ENCODE assay signal across 1 cellular context in genomic region chr1:1796466-1796865, GRCh38.
A peak's percentile ranks its signal among the peaks of the same experiment; 100 is the strongest.
TF ChIP-seq lines count a peak whose summit lies in the region.

No MANE protein-coding gene starts in this region.

TF ChIP-seq in K562, 482 proteins besides CTCF, POLR2A, EP300 and RAD21 (continued from another document):
- TF ChIP-seq CTCFL (IDR thresholded peaks at IDR 0.05; ENCODE audit: borderline replicate concordance, insufficient read depth, low read depth, low read length, poor library complexity, severe bottlenecking): no peak
- no peak for TF ChIP-seq TEAD1 (CRISPR knock-in tag; IDR thresholded peaks at IDR 0.05)
- TF ChIP-seq STAT6 (CRISPR knock-in tag; IDR thresholded peaks at IDR 0.05): no peak
- no peak for TF ChIP-seq SREBF2 (CRISPR knock-in tag; IDR thresholded peaks at IDR 0.05)
- no peak for TF ChIP-seq ZNF140 (CRISPR knock-in tag; IDR thresholded peaks at IDR 0.05)
- no peak for TF ChIP-seq MLX (CRISPR knock-in tag; conservative IDR thresholded peaks at IDR 0.05)
- 0 out of 4 replicates have a peak, but pooled peaks of 1 of the 2 experiments have one; percentile 18 for TF ChIP-seq MAZ (CRISPR knock-in tag; conservative IDR thresholded peaks at IDR 0.05 in 1 of 2, IDR thresholded peaks at IDR 0.05 in 1 of 2)
- no peak for TF ChIP-seq POLR2B (IDR thresholded peaks at IDR 0.05; ENCODE audit: low read depth, partially characterized antibody)
- no peak for TF ChIP-seq HMGN3 (IDR thresholded peaks at IDR 0.05; ENCODE audit: borderline replicate concordance, extremely low read depth, insufficient read length, low read depth, low read length)
- TF ChIP-seq KLF13 (tag; IDR thresholded peaks at IDR 0.05; ENCODE audit: borderline replicate concordance, low read depth): 0 out of 2 replicates have a peak, but pooled peaks have one; percentile 26
- TF ChIP-seq ATF2 (CRISPR knock-in tag; IDR thresholded peaks at IDR 0.05): no peak
- peak; percentile 19; the same call in 1 of the 2 replicates for TF ChIP-seq VEZF1 (CRISPR knock-in tag; IDR thresholded peaks at IDR 0.05)
- TF ChIP-seq ZNF347 (CRISPR knock-in tag; IDR thresholded peaks at IDR 0.05; ENCODE audit: low read depth): no peak
- TF ChIP-seq STAG1 (CRISPR knock-in tag; IDR thresholded peaks at IDR 0.05; ENCODE audit: borderline replicate concordance): no peak
- no peak for TF ChIP-seq SRSF1 (IDR thresholded peaks at IDR 0.05; ENCODE audit: low read depth, low read length)
- no peak for TF ChIP-seq E2F3 (CRISPR knock-in tag; IDR thresholded peaks at IDR 0.05)
- no peak for TF ChIP-seq ZNF354B (CRISPR knock-in tag; IDR thresholded peaks at IDR 0.05)
- TF ChIP-seq HSF4 (CRISPR knock-in tag; IDR thresholded peaks at IDR 0.05; ENCODE audit: borderline replicate concordance): no peak
